In the genomic region with DNA sequence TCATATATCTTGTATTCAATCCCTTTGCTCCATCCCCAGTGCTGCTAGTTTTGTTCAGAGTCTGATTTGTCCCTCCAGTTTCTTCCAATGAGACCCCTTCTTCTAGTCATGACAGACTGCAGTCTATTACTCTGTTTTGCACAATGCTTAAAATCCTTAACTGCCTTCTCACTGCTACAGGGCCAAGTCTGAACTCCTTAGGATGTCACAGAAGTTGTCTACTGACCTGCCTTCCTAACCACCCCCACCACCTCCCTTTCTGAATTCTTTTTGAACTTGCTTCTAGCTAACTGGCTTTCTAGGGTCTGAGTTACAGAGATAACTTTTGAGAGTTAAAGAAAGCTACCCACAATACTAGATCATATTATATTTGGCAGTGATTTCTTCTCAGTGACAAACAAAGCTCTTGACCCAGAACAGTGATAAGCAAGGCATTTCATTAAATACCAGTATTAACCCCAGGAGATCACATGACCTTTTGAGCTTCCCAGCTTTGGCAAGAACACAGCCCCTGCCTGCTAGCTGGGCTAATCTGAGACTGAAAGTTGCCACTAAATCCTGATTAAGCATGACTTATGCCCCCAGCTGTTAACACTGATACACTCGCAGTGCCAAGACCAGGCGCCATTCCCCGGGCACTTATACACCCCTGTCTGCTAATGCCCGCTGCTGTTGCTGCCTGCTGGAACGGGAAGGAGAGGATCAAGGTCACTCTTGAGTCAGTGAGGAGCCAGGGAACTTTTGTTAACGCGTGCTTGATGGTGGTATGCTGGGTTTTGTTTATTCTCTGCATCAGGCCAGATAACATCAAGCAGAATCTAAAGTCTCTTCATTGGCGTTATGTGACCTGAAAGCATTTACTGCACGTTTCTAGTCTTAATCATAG, we compare ENCODE assay signal across 1 cellular context.
TF ChIP-seq lines count a peak whose summit lies in the region.

No MANE protein-coding gene starts in this region.

TF ChIP-seq in HepG2, 621 proteins besides CTCF, POLR2A, EP300 and RAD21 (continued from another document):
- TF ChIP-seq LRRFIP1 (CRISPR knock-in tag; conservative IDR thresholded peaks at IDR 0.05) (no peak), ZZZ3 (CRISPR knock-in tag; IDR thresholded peaks at IDR 0.05; ENCODE audit: borderline replicate concordance) (no peak), ZNF547 (CRISPR knock-in tag; IDR thresholded peaks at IDR 0.05) (no peak), IKZF4 (CRISPR knock-in tag; IDR thresholded peaks at IDR 0.05; ENCODE audit: borderline replicate concordance, low read depth, not compliant biosample characterization) (no peak), MXD4 (CRISPR knock-in tag; IDR thresholded peaks at IDR 0.05) (no peak), PLSCR1 (CRISPR knock-in tag; IDR thresholded peaks at IDR 0.05; ENCODE audit: borderline replicate concordance) (no peak)
TF ChIP-seq in HepG2: peak in this region for 0.
